In genomic region chr19:42249769-42250168, GRCh38 we compare ENCODE assay signal across 1 cellular context.
TF ChIP-seq lines count a peak whose summit lies in the region.

No MANE protein-coding gene starts in this region.

TF ChIP-seq in GM23338, 12 proteins besides CTCF, POLR2A, EP300 and RAD21:
- TF ChIP-seq NANOG (IDR thresholded peaks at IDR 0.05; ENCODE audit: borderline replicate concordance) (no peak), JUNB (IDR thresholded peaks at IDR 0.05; ENCODE audit: unreplicated experiment) (no peak), REST (IDR thresholded peaks at IDR 0.05; ENCODE audit: unreplicated experiment) (no peak), ZNF462 (CRISPR knock-in tag; IDR thresholded peaks at IDR 0.05) (no peak), EZH2phosphoT487 (IDR thresholded peaks at IDR 0.05; ENCODE audit: unreplicated experiment) (no peak), ZNF331 (CRISPR knock-in tag; IDR thresholded peaks at IDR 0.05; ENCODE audit: low read depth) (no peak), EZH2 (IDR thresholded peaks at IDR 0.05; ENCODE audit: low read depth, unreplicated experiment) (no peak), ZNF114 (CRISPR knock-in tag; IDR thresholded peaks at IDR 0.05) (no peak), STAT1 (IDR thresholded peaks at IDR 0.05; ENCODE audit: unreplicated experiment) (no peak), ETS1 (IDR thresholded peaks at IDR 0.05) (no peak), CREB1 (CRISPR knock-in tag; IDR thresholded peaks at IDR 0.05; ENCODE audit: low read depth) (no peak), POLR2AphosphoS5 (IDR thresholded peaks at IDR 0.05; ENCODE audit: low read depth) (no peak)
